Comparison of ENCODE assay signal across 2 cellular contexts in the genomic region with DNA sequence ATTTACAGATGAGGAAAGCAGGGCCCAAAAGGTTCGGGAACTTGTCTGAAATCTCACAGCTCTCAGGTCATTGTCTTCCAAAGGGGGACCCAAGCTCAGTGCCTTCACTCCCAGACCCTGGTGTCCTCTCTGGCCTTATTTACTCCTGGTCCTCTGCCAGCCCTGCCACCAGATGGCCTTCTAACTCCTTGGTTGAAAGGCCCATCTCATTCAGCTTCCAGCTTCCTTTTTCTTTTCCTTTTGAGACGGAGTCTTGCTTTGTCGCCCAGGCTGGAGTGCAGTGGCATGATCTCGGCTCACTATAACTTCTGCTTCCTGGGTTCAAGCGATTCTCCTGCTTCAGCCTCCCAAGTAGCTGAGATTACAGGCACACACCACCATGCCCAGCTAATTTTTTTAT.
TF ChIP-seq lines count a peak whose summit lies in the region.

No MANE protein-coding gene starts in this region.

TF ChIP-seq in K562, 482 proteins besides CTCF, POLR2A, EP300 and RAD21:
- TF ChIP-seq ARID2 (IDR thresholded peaks at IDR 0.05) (peak; percentile 86; the same call in 1 of the 2 replicates), SMC3 (conservative IDR thresholded peaks at IDR 0.05; ENCODE audit: insufficient read depth, low read depth, low read length) (peak; percentile 90), NBN (IDR thresholded peaks at IDR 0.05; ENCODE audit: low read depth) (0 out of 2 replicates have a peak, but pooled peaks have one; percentile 39), FOXK1 (CRISPR knock-in tag; IDR thresholded peaks at IDR 0.05; ENCODE audit: borderline replicate concordance) (peak; percentile 67; the same call in 1 of the 2 replicates), STAG1 (CRISPR knock-in tag; IDR thresholded peaks at IDR 0.05; ENCODE audit: borderline replicate concordance) (peak; percentile 59; the same call in 1 of the 2 replicates), FOXA3 (CRISPR knock-in tag; conservative IDR thresholded peaks at IDR 0.05 in 1 of 2, IDR thresholded peaks at IDR 0.05 in 1 of 2) (peak in 1 of 2 experiments; percentile 61; a peak in 1 of 4 replicates), RCOR1 (IDR thresholded peaks at IDR 0.05; ENCODE audit: borderline replicate concordance in 1 of 2, low read depth in 2 of 2, low read length in 2 of 2) (peak in 1 of 2 experiments; percentile 34; a peak in 1 of 4 replicates), FOXK2 (conservative IDR thresholded peaks at IDR 0.05 in 1 of 2, IDR thresholded peaks at IDR 0.05 in 1 of 2; ENCODE audit: low read depth in 2 of 2) (peak; percentile 76 to 80), CC2D1A (IDR thresholded peaks at IDR 0.05) (peak; percentile 69; the same call in 1 of the 2 replicates)
- TF ChIP-seq, protein P1, sequence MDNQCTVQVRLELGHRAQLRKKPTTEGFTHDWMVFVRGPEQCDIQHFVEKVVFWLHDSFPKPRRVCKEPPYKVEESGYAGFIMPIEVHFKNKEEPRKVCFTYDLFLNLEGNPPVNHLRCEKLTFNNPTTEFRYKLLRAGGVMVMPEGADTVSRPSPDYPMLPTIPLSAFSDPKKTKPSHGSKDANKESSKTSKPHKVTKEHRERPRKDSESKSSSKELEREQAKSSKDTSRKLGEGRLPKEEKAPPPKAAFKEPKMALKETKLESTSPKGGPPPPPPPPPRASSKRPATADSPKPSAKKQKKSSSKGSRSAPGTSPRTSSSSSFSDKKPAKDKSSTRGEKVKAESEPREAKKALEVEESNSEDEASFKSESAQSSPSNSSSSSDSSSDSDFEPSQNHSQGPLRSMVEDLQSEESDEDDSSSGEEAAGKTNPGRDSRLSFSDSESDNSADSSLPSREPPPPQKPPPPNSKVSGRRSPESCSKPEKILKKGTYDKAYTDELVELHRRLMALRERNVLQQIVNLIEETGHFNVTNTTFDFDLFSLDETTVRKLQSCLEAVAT (IDR thresholded peaks at IDR 0.05) = 0 out of 4 replicates have a peak, but pooled peaks of 1 of the 2 experiments have one; percentile 22
- TF ChIP-seq, protein P2, sequence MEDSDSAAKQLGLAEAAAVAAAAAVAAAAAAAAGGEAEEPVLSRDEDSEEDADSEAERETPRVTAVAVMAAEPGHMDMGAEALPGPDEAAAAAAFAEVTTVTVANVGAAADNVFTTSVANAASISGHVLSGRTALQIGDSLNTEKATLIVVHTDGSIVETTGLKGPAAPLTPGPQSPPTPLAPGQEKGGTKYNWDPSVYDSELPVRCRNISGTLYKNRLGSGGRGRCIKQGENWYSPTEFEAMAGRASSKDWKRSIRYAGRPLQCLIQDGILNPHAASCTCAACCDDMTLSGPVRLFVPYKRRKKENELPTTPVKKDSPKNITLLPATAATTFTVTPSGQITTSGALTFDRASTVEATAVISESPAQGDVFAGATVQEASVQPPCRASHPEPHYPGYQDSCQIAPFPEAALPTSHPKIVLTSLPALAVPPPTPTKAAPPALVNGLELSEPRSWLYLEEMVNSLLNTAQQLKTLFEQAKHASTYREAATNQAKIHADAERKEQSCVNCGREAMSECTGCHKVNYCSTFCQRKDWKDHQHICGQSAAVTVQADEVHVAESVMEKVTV (CRISPR knock-in tag; IDR thresholded peaks at IDR 0.05) = peak; percentile 91

TF ChIP-seq in neural cell, 6 proteins besides CTCF, POLR2A, EP300 and RAD21:
- peak; percentile 19 for TF ChIP-seq SMC3 (conservative IDR thresholded peaks at IDR 0.05; ENCODE audit: poor library complexity)
TF ChIP-seq in neural cell: peak in this region for 1; not testable (repeated sequence) for 5.
